In the genomic region with DNA sequence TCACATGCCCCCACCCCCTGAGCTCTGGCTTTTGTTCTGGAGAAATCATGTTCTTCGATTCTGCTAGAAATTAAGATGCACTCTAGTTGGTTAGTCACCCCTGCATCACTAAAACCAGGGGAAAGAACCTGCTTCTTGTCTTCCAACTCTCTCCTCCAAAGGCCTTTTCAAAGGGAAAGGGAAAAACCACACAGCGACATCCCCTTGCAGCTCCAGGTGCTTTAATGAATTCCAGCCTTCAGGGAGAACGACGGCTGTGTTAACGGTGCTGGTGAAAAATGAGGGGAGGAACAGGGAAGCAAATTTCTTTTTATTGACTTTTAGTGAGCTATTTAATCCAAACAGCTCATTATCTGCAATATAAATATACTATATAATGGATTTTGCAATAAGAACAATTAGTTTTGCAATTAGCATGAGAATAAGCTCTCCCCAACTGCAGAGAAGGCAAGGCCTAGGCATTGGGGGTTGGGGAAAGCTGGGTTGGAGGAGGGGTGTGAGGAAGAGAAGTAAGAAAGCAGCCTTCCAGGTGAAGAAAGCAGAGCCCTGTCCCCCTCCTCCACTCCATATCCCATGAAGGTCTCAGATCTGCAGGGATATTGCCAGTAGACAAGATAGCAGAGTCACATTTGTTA, we compare ENCODE assay signal across 1 cellular context.
TF ChIP-seq lines count a peak whose summit lies in the region.

No MANE protein-coding gene starts in this region.

TF ChIP-seq in GM23338, 12 proteins besides CTCF, POLR2A, EP300 and RAD21 (continued from another document):
- TF ChIP-seq, protein P1, sequence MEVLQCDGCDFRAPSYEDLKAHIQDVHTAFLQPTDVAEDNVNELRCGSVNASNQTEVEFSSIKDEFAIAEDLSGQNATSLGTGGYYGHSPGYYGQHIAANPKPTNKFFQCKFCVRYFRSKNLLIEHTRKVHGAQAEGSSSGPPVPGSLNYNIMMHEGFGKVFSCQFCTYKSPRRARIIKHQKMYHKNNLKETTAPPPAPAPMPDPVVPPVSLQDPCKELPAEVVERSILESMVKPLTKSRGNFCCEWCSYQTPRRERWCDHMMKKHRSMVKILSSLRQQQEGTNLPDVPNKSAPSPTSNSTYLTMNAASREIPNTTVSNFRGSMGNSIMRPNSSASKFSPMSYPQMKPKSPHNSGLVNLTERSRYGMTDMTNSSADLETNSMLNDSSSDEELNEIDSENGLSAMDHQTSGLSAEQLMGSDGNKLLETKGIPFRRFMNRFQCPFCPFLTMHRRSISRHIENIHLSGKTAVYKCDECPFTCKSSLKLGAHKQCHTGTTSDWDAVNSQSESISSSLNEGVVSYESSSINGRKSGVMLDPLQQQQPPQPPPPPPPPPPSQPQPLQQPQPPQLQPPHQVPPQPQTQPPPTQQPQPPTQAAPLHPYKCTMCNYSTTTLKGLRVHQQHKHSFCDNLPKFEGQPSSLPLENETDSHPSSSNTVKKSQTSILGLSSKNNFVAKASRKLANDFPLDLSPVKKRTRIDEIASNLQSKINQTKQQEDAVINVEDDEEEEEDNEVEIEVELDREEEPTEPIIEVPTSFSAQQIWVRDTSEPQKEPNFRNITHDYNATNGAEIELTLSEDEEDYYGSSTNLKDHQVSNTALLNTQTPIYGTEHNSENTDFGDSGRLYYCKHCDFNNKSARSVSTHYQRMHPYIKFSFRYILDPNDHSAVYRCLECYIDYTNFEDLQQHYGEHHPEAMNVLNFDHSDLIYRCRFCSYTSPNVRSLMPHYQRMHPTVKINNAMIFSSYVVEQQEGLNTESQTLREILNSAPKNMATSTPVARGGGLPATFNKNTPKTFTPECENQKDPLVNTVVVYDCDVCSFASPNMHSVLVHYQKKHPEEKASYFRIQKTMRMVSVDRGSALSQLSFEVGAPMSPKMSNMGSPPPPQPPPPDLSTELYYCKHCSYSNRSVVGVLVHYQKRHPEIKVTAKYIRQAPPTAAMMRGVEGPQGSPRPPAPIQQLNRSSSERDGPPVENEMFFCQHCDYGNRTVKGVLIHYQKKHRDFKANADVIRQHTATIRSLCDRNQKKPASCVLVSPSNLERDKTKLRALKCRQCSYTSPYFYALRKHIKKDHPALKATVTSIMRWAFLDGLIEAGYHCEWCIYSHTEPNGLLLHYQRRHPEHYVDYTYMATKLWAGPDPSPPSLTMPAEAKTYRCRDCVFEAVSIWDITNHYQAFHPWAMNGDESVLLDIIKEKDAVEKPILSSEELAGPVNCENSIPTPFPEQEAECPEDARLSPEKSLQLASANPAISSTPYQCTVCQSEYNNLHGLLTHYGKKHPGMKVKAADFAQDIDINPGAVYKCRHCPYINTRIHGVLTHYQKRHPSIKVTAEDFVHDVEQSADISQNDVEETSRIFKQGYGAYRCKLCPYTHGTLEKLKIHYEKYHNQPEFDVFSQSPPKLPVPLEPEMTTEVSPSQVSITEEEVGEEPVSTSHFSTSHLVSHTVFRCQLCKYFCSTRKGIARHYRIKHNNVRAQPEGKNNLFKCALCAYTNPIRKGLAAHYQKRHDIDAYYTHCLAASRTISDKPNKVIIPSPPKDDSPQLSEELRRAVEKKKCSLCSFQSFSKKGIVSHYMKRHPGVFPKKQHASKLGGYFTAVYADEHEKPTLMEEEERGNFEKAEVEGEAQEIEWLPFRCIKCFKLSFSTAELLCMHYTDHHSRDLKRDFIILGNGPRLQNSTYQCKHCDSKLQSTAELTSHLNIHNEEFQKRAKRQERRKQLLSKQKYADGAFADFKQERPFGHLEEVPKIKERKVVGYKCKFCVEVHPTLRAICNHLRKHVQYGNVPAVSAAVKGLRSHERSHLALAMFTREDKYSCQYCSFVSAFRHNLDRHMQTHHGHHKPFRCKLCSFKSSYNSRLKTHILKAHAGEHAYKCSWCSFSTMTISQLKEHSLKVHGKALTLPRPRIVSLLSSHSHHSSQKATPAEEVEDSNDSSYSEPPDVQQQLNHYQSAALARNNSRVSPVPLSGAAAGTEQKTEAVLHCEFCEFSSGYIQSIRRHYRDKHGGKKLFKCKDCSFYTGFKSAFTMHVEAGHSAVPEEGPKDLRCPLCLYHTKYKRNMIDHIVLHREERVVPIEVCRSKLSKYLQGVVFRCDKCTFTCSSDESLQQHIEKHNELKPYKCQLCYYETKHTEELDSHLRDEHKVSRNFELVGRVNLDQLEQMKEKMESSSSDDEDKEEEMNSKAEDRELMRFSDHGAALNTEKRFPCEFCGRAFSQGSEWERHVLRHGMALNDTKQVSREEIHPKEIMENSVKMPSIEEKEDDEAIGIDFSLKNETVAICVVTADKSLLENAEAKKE (CRISPR knock-in tag; IDR thresholded peaks at IDR 0.05): peak; percentile 72; the same call in 1 of the 2 replicates
- TF ChIP-seq EZH2phosphoT487 (IDR thresholded peaks at IDR 0.05; ENCODE audit: unreplicated experiment) (no peak), ZNF331 (CRISPR knock-in tag; IDR thresholded peaks at IDR 0.05; ENCODE audit: low read depth) (no peak; the same call in 1 of the 2 replicates)
- TF ChIP-seq, protein P2, sequence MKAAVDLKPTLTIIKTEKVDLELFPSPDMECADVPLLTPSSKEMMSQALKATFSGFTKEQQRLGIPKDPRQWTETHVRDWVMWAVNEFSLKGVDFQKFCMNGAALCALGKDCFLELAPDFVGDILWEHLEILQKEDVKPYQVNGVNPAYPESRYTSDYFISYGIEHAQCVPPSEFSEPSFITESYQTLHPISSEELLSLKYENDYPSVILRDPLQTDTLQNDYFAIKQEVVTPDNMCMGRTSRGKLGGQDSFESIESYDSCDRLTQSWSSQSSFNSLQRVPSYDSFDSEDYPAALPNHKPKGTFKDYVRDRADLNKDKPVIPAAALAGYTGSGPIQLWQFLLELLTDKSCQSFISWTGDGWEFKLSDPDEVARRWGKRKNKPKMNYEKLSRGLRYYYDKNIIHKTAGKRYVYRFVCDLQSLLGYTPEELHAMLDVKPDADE (IDR thresholded peaks at IDR 0.05): no peak
